In the genomic region with DNA sequence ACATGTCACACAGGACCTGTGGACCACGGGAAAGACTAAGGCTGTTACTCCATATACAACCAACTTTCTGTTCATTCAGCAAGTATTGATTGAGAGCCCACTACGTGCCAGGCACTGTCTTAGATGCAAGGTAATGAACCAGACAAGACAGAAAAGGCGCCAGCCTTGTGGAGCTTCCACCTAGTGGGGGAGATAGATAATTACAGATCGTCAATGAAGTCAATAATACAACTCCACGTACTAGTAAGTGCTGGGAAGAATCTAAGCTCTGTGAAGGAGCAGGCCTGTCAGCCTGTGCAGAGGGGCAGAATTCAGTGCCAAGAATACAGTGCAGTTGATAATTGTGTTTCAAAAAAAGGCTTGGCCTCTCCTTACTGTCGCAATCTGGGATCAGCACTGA, we compare ENCODE assay signal across 8 cellular contexts.
DNase-seq lines count a peak whose midpoint lies in the region; TF ChIP-seq lines count a peak whose summit lies in the region.

No MANE protein-coding gene starts in this region.

- H3K9me3 ChIP-seq in ascending aorta = no peaks in the 10 kb centered on the region

- DNase-seq in AG08395 (ENCODE audit: low spot score) (peak; percentile 35), HFFc6 (no peak), ascending aorta (ENCODE audit: low spot score in 2 of 2) (no peak), kidney epithelial cell (ENCODE audit: low read depth) (no peak), retina (no peak), NOMO-1 (lab: John Stamatoyannopoulos, UW; ENCODE audit: unreplicated experiment in 2 of 2) (no peak)
- DNase-seq in activated CD8-positive, alpha-beta memory T cell treated with anti-CD3 and anti-CD28 coated beads for 24 hours = no peak
- no peak for DNase-seq in activated CD4-positive, CD25-positive, alpha-beta regulatory T cell (lab: John Stamatoyannopoulos, UW)

- peaks cover 0 to 18% of the 10 kb centered on the region in 2 donors for H3K4me1 ChIP-seq in ascending aorta

- TF ChIP-seq CTCF in HFFc6 (IDR thresholded peaks at IDR 0.05) (peak; percentile 71), ascending aorta (IDR thresholded peaks at IDR 0.05) (peak; percentile 13 to 44 (median 20)), kidney epithelial cell (IDR thresholded peaks at IDR 0.05; ENCODE audit: insufficient read depth, low read length, poor library complexity, severe bottlenecking) (peak; percentile 38)

- H3K4me3 Mint-ChIP-seq in HFFc6 = no peak overlapping the region

- intact Hi-C loops in ascending aorta (cut with DNase I) = loop anchor here (5.0 to 10.0 kb wide), 3 partner anchors 45 to 230 kb away; no protein-coding TSS in a partner anchor

- no peaks in the 10 kb centered on the region for H3K36me3 Mint-ChIP-seq in HFFc6 (ENCODE audit: low read depth)

- H3K36me3 ChIP-seq in ascending aorta = peaks cover 6 to 7% of the 10 kb centered on the region in 2 donors
- no peaks in the 10 kb centered on the region for H3K36me3 ChIP-seq in kidney epithelial cell (ENCODE audit: control insufficient read depth, insufficient read depth, low read length)

- H3K4me3 ChIP-seq in ascending aorta (no peak overlapping the region), kidney epithelial cell (ENCODE audit: low read depth, low read length) (no peak overlapping the region)

- peak overlapping the region; percentile 21 to 39 for H3K27ac ChIP-seq in ascending aorta

- no peaks in the 10 kb centered on the region; the same call in 1 of the 2 replicates for H3K27me3 Mint-ChIP-seq in HFFc6 (ENCODE audit: insufficient read depth)

- H3K9me3 Mint-ChIP-seq in HFFc6 = no peaks in the 10 kb centered on the region

- H3K27me3 ChIP-seq in ascending aorta = no peaks in the 10 kb centered on the region
- H3K27me3 ChIP-seq in kidney epithelial cell (ENCODE audit: control insufficient read depth, insufficient read depth, low read length) = no peaks in the 10 kb centered on the region

- no peak overlapping the region for H3K27ac Mint-ChIP-seq in HFFc6

- peaks cover 12% of the 10 kb centered on the region for H3K4me1 Mint-ChIP-seq in HFFc6 (ENCODE audit: low read depth)

Comparison
In these comparisons a context has a peak if more than half of its experiments do, and no peak if none do; other contexts are left out.
1. CTCF ChIP-seq: peak in every context shown above with its lines; median percentile 71 in HFFc6; 38 in kidney epithelial cell; 20 in ascending aorta.